In the genomic region with DNA sequence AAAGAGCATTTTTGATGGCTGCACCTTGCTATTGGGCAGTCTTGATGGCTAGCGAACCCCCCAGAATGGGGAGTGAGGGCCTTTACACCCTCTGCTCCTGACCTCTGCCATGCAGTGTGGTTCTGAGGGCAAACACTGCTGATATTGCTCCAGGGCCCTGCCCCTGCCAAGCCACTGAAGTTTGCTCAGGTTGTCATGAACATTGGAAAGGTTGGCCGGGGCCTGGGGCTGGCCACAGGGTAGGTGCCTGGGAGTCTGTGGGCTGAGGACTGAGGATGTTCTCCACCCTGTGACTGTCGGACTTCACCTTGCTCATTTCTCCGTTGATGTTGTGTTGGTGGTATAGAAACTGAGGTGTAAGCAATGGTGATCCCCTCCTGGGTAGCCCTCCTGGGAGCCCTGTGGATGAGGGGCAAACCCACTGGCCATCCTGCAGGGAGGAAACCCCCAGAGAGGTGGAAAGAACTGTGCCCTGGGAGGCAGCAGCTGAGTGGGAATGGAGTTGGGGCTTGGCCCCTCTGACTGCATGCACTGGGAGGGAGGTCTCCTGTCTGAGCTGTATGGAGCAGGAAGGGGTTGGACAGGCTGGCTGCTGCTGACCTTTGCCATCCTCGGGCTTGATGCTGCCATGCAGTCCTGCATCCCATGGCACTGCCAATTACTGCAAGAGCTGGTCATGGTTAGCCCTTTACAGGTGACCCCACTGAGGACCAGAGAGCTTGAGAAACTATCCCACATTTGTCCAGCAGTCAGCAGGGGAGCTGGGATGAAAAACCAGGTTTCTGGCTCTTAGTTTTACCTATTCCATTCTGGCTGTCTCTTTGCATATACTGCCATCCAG, we compare ENCODE assay signal across 25 cellular contexts.
A peak's percentile ranks its signal among the peaks of the same experiment; 100 is the strongest.
DNase-seq lines count a peak whose midpoint lies in the region; ATAC-seq and TF ChIP-seq lines count a peak whose summit lies in the region.
"Had no signal": no experiment of that assay in that cellular context is flagged by ENCODE, and none has a peak within 500 bp of the region (broad histone marks: within the 10 kb centered on the region; RNA-seq: fewer than 3 reads in every experiment).

No MANE protein-coding gene starts in this region.

- no peak for ATAC-seq in left lobe of liver
- no peak for ATAC-seq in HG02884 (IDR thresholded peaks at IDR 0.05; ENCODE audit: unreplicated experiment)
- ATAC-seq: GM12878 had no signal

- H3K9me3 Mint-ChIP-seq in endodermal cell (no peaks in the 10 kb centered on the region), osteocyte (ENCODE audit: unreplicated experiment) (no peaks in the 10 kb centered on the region)
- H3K9me3 Mint-ChIP-seq: CD4-positive, alpha-beta T cell had no signal

- DNase-seq in endodermal cell (peak; percentile 18), left lobe of liver (ENCODE audit: low spot score) (peak; percentile 37), osteocyte (ENCODE audit: extremely low spot score, unreplicated experiment) (peak; percentile 76), hepatic stellate cell (ENCODE audit: low spot score) (no peak), NCI-H748 treated with DMSO at 0.1 percent for 48 hours (lab: John Stamatoyannopoulos, UW) (no peak), NCI-H2196 treated with DMSO at 0.1 percent for 48 hours (lab: John Stamatoyannopoulos, UW; ENCODE audit: unreplicated experiment) (no peak)
- DNase-seq: 8988T; ACHN; AML-193; BE2C; CD4-positive, alpha-beta T cell; CD8-positive, alpha-beta memory T cell; DMS 273 treated with DMSO at 0.1 percent for 48 hours; DMS79; EL; GDM1; GM23248; H7; HCEC 1CT had no signal

- no peaks in the 10 kb centered on the region for H3K4me1 ChIP-seq in endodermal cell (ENCODE audit: control insufficient read depth, insufficient read depth, low read length)
- H3K4me1 ChIP-seq: A549, BE2C had no signal

- H3K4me3 ChIP-seq in endodermal cell (ENCODE audit: low read length), result no peak overlapping the region
- H3K4me3 ChIP-seq: A549; BLaER1 treated with 17β-estradiol and CSF1 and Interleukin-3, amounts not matched to agents 10 nM and 100 nM; GM12878; GM23248 had no signal

- H3K27me3 ChIP-seq in endodermal cell (ENCODE audit: control insufficient read depth, insufficient read depth, low read length, poor library complexity, severe bottlenecking), result no peaks in the 10 kb centered on the region
- H3K27me3 ChIP-seq: BE2C; BLaER1 treated with 17β-estradiol and CSF1 and Interleukin-3, amounts not matched to agents 10 nM and 100 nM had no signal

- TF ChIP-seq CTCF in VCaP (conservative IDR thresholded peaks at IDR 0.05) (0 out of 2 replicates have a peak, but pooled peaks have one; percentile 13), endodermal cell (conservative IDR thresholded peaks at IDR 0.05) (no peak), osteocyte (IDR thresholded peaks at IDR 0.05) (no peak)

- H3K27ac Mint-ChIP-seq in endodermal cell (no peak overlapping the region), osteocyte (ENCODE audit: unreplicated experiment) (no peak overlapping the region)
- H3K27ac Mint-ChIP-seq: CD4-positive, alpha-beta T cell; CD8-positive, alpha-beta memory T cell had no signal

- H3K27me3 Mint-ChIP-seq in endodermal cell (ENCODE audit: insufficient read depth) (peaks cover 6% of the 10 kb centered on the region), osteocyte (ENCODE audit: unreplicated experiment) (no peaks in the 10 kb centered on the region)
- H3K27me3 Mint-ChIP-seq: CD4-positive, alpha-beta T cell had no signal

- H3K4me3 Mint-ChIP-seq in endodermal cell (no peak overlapping the region), osteocyte (ENCODE audit: unreplicated experiment) (no peak overlapping the region)
- H3K4me3 Mint-ChIP-seq: CD14-positive monocyte; CD4-positive, alpha-beta T cell; CD8-positive, alpha-beta memory T cell had no signal

- H3K9ac ChIP-seq in endodermal cell (ENCODE audit: extremely low read depth, low read length, poor library complexity, severe bottlenecking), result no peak overlapping the region
- H3K9ac ChIP-seq: BLaER1 treated with 17β-estradiol and CSF1 and Interleukin-3, amounts not matched to agents 10 nM and 100 nM; GM23248 had no signal

- no peaks in the 10 kb centered on the region for H3K36me3 Mint-ChIP-seq in endodermal cell (ENCODE audit: low read depth)
- no peaks in the 10 kb centered on the region for H3K36me3 Mint-ChIP-seq in osteocyte (ENCODE audit: unreplicated experiment)
- H3K36me3 Mint-ChIP-seq: CD14-positive monocyte; CD8-positive, alpha-beta memory T cell had no signal

- H3K4me1 Mint-ChIP-seq in endodermal cell, result no peaks in the 10 kb centered on the region
- H3K4me1 Mint-ChIP-seq in osteocyte (ENCODE audit: unreplicated experiment), result no peaks in the 10 kb centered on the region
- H3K4me1 Mint-ChIP-seq: CD14-positive monocyte; CD8-positive, alpha-beta memory T cell had no signal

- 92 to 96% methylated on average over 3 to 5 of the region's 5 CpGs for WGBS in endodermal cell (ENCODE audit: insufficient coverage in 1 of 2, insufficient read length in 1 of 2), 2 experiments

- no peak overlapping the region; the same call in 1 of the 2 replicates for H3K27ac ChIP-seq in VCaP
- no peak overlapping the region for H3K27ac ChIP-seq in endodermal cell (ENCODE audit: low read depth, low read length)
- H3K27ac ChIP-seq: A549; BLaER1 treated with 17β-estradiol and CSF1 and Interleukin-3, amounts not matched to agents 10 nM and 100 nM; GM23248 had no signal

- no peaks in the 10 kb centered on the region for H3K36me3 ChIP-seq in endodermal cell (ENCODE audit: control insufficient read depth, insufficient read depth, low read length)
- H3K36me3 ChIP-seq: BE2C had no signal

- H3K9me3 ChIP-seq in endodermal cell (ENCODE audit: control insufficient read depth, low read length), result no peaks in the 10 kb centered on the region
- H3K9me3 ChIP-seq: A549, BE2C had no signal

Comparison
In these comparisons a context has a peak if more than half of its experiments do, and no peak if none do; other contexts are left out.
1. DNase-seq: peak in endodermal cell (single experiment), left lobe of liver (single experiment) and osteocyte (single experiment); none in hepatic stellate cell (single experiment), NCI-H748 treated with DMSO at 0.1 percent for 48 hours (single experiment) and NCI-H2196 treated with DMSO at 0.1 percent for 48 hours (single experiment).